In genomic region chr4:75099321-75099720, GRCh38 we compare ENCODE assay signal across 14 cellular contexts.
DNase-seq lines count a peak whose midpoint lies in the region; ATAC-seq and TF ChIP-seq lines count a peak whose summit lies in the region.
"Had no signal": no experiment of that assay in that cellular context is flagged by ENCODE, and none has a peak within 500 bp of the region (broad histone marks: within the 10 kb centered on the region; RNA-seq: fewer than 3 reads in every experiment).

No MANE protein-coding gene starts in this region.

- no peak for TF ChIP-seq CTCF in GM13976 (IDR thresholded peaks at IDR 0.05; ENCODE audit: borderline replicate concordance, control extremely low read depth, extremely low read depth, insufficient read depth, missing control alignments)
- TF ChIP-seq CTCF in PC-3 (conservative IDR thresholded peaks at IDR 0.05; ENCODE audit: low read depth, low read length): no peak

- no peak overlapping the region for H2AFZ ChIP-seq in PC-3 (ENCODE audit: low read length)
- H2AFZ ChIP-seq: hepatocyte had no signal

- POLR2A ChIA-PET in PC-3 (lab: Charles Lee; ENCODE audit: unreplicated experiment): no interaction called here

- no TSS peak for BruUV-seq in PC-3 (replicated peaks; lab: Mats Ljungman, UMichigan)

- intact Hi-C loops in PC-3 (cut with micrococcal nuclease): no loop called here

- ATAC-seq in GM19468 (IDR thresholded peaks at IDR 0.05; ENCODE audit: extremely low read depth, unreplicated experiment): peak; percentile 91
- peak; percentile 70 for ATAC-seq in HG03045 (IDR thresholded peaks at IDR 0.05; ENCODE audit: unreplicated experiment)
- no peak for ATAC-seq in PC-3
- ATAC-seq in SK-N-SH treated with all-trans-retinoic acid at 6 μM for 48 hours: no peak

- H4K20me1 ChIP-seq in PC-3 (ENCODE audit: low read length): no peaks in the 10 kb centered on the region
- H4K20me1 ChIP-seq: BLaER1 treated with 17β-estradiol and CSF1 and Interleukin-3, amounts not matched to agents 10 nM and 100 nM had no signal

- CTCF ChIA-PET in PC-3 (lab: Charles Lee): no interaction called here

- no peaks in the 10 kb centered on the region for H3K9me3 ChIP-seq in PC-3 (ENCODE audit: low read length)

- in situ Hi-C loops in GM13976 (cut with MboI; ENCODE audit: low sequenced_read_pairs, unreplicated experiment): no loop called here

- no peaks in the 10 kb centered on the region for H3K36me3 ChIP-seq in PC-3 (ENCODE audit: low read depth, low read length)
- H3K36me3 ChIP-seq: BLaER1 treated with 17β-estradiol and CSF1 and Interleukin-3, amounts not matched to agents 10 nM and 100 nM; suprapubic skin had no signal

- no peaks in the 10 kb centered on the region for H3K79me2 ChIP-seq in PC-3 (ENCODE audit: low read length)
- H3K79me2 ChIP-seq: hepatocyte had no signal

- no peaks in the 10 kb centered on the region for H3K9me2 ChIP-seq in PC-3 (replicated peaks; ENCODE audit: low read length)

- H3F3A ChIP-seq in PC-3 (ENCODE audit: low read length, unreplicated experiment): no peaks in the 10 kb centered on the region

- no peak overlapping the region for H3K9ac ChIP-seq in PC-3 (ENCODE audit: low read length)
- H3K9ac ChIP-seq: BLaER1 treated with 17β-estradiol and CSF1 and Interleukin-3, amounts not matched to agents 10 nM and 100 nM had no signal

- DNase-seq in GM13976 (ENCODE audit: low spot score) (peak; percentile 18), PC-3 (peak; percentile 73), NCI-H2227 treated with DMSO at 0.1 percent for 48 hours (lab: John Stamatoyannopoulos, UW) (no peak), AML-193 (lab: John Stamatoyannopoulos, UW) (no peak), NOMO-1 treated with dmso at 0.1 percent for 144 hours (lab: John Stamatoyannopoulos, UW; ENCODE audit: unreplicated experiment) (no peak)
- DNase-seq: KG1; stimulated activated CD4-positive, alpha-beta T cell treated with anti-CD3 and anti-CD28 coated beads, Interleukin-15, amount 100 ng/mL, for 24 hours had no signal

- peak overlapping the region; percentile 48 for H3K4me2 ChIP-seq in PC-3 (ENCODE audit: low read length)
- H3K4me2 ChIP-seq: BLaER1 treated with 17β-estradiol and CSF1 and Interleukin-3, amounts not matched to agents 10 nM and 100 nM; hepatocyte had no signal

- peaks cover 12% of the 10 kb centered on the region for H3K4me1 ChIP-seq in PC-3 (ENCODE audit: insufficient read depth, low read length)
- H3K4me1 ChIP-seq: suprapubic skin had no signal

- peak overlapping the region; percentile 41 for H3K27ac ChIP-seq in PC-3 (ENCODE audit: low read length)
- H3K27ac ChIP-seq: BLaER1 treated with 17β-estradiol and CSF1 and Interleukin-3, amounts not matched to agents 10 nM and 100 nM; coronary artery; hepatocyte; suprapubic skin had no signal

- no peaks in the 10 kb centered on the region for H3K27me3 ChIP-seq in PC-3 (ENCODE audit: low read length)
- H3K27me3 ChIP-seq: BLaER1 treated with 17β-estradiol and CSF1 and Interleukin-3, amounts not matched to agents 10 nM and 100 nM; hepatocyte; suprapubic skin had no signal

- H3K4me3 ChIP-seq in PC-3 (ENCODE audit: low read length): no peak overlapping the region
- H3K4me3 ChIP-seq: BLaER1 treated with 17β-estradiol and CSF1 and Interleukin-3, amounts not matched to agents 10 nM and 100 nM; coronary artery; hepatocyte; suprapubic skin had no signal

TF ChIP-seq in SK-N-SH treated with all-trans-retinoic acid at 6 μM for 48 hours, 23 proteins besides CTCF, POLR2A, EP300 and RAD21:
- TF ChIP-seq TCF4 (CRISPR knock-in tag; IDR thresholded peaks at IDR 0.05; ENCODE audit: borderline replicate concordance) (no peak), PATZ1 (CRISPR knock-in tag; IDR thresholded peaks at IDR 0.05; ENCODE audit: borderline replicate concordance) (no peak), GLIS3 (CRISPR knock-in tag; IDR thresholded peaks at IDR 0.05) (no peak), ZNF565 (CRISPR knock-in tag; conservative IDR thresholded peaks at IDR 0.05; ENCODE audit: low read depth) (no peak), CSDC2 (CRISPR knock-in tag; IDR thresholded peaks at IDR 0.05) (no peak), TSHZ2 (CRISPR knock-in tag; IDR thresholded peaks at IDR 0.05) (no peak), ZNF70 (CRISPR knock-in tag; IDR thresholded peaks at IDR 0.05) (no peak), ZFP30 (CRISPR knock-in tag; IDR thresholded peaks at IDR 0.05) (no peak), BACH2 (CRISPR knock-in tag; IDR thresholded peaks at IDR 0.05; ENCODE audit: borderline replicate concordance) (no peak), CSRNP3 (CRISPR knock-in tag; IDR thresholded peaks at IDR 0.05) (no peak), RARB (CRISPR knock-in tag; IDR thresholded peaks at IDR 0.05) (no peak), SNAI2 (CRISPR knock-in tag; IDR thresholded peaks at IDR 0.05) (no peak), POU6F1 (CRISPR knock-in tag; IDR thresholded peaks at IDR 0.05; ENCODE audit: borderline replicate concordance, low read depth) (no peak), OSR1 (CRISPR knock-in tag; IDR thresholded peaks at IDR 0.05) (no peak), TOX (CRISPR knock-in tag; IDR thresholded peaks at IDR 0.05; ENCODE audit: borderline replicate concordance) (no peak)

Comparison
In these comparisons a context has a peak if more than half of its experiments do, and no peak if none do; other contexts are left out.
1. DNase-seq: peak in GM13976 (single experiment) and PC-3 (single experiment); none in NCI-H2227 treated with DMSO at 0.1 percent for 48 hours (single experiment), AML-193 (0 of 2) and NOMO-1 treated with dmso at 0.1 percent for 144 hours (single experiment).
2. ATAC-seq: peak in GM19468 (single experiment) and HG03045 (single experiment); none in PC-3 (single experiment) and SK-N-SH treated with all-trans-retinoic acid at 6 μM for 48 hours (single experiment).